In genomic region chr16:85481206-85481605, GRCh38 we compare ENCODE assay signal across 13 cellular contexts.
"Had no signal": no experiment of that assay in that cellular context is flagged by ENCODE, and none has a peak within 500 bp of the region (broad histone marks: within the 10 kb centered on the region; RNA-seq: fewer than 3 reads in every experiment).

No MANE protein-coding gene starts in this region.

- H3K36me3 ChIP-seq: heart right ventricle, right lobe of liver, thoracic aorta had no signal

- DNase-seq: activated CD4-positive, alpha-beta T cell treated with anti-CD3 and anti-CD28 coated beads, Interleukin-2, amount 50 U/mL, for 4 hours; activated CD4-positive, CD25-positive, alpha-beta regulatory T cell treated with anti-CD3 and anti-CD28 coated beads, Interleukin-2, amount 50 U/mL, for 72 hours; activated naive CD4-positive, alpha-beta T cell treated with Interleukin-2 at 50 U/mL for 16 hours; activated T-cell treated with anti-CD3 and anti-CD28 coated beads for 4 hours; foreskin melanocyte; right lobe of liver; stimulated activated naive CD8-positive, alpha-beta T cell treated with anti-CD3 and anti-CD28 coated beads, Interleukin-15, amount 100 ng/mL, for 72 hours had no signal

- H3K9me3 ChIP-seq: ascending aorta, heart right ventricle, right lobe of liver, thoracic aorta had no signal

- FAIRE-seq: bronchial epithelial cell, urothelium cell line had no signal

- ATAC-seq: stimulated activated naive CD8-positive, alpha-beta T cell treated with anti-CD3 and anti-CD28 coated beads, Interleukin-15, amount 100 ng/mL, for 72 hours had no signal

- H3K4me1 ChIP-seq: ascending aorta, right lobe of liver had no signal

- H3K4me3 ChIP-seq: ascending aorta, heart right ventricle, right lobe of liver, thoracic aorta had no signal

- H3K27ac ChIP-seq: ascending aorta, epithelial cell of prostate, heart right ventricle, right lobe of liver, thoracic aorta had no signal

- H3K27me3 ChIP-seq: ascending aorta, heart right ventricle, right lobe of liver had no signal
